8 cellular contexts compared by ENCODE assay signal in genomic region chr1:58773406-58773840, GRCh38. TPM values are rescaled to one million over a fixed set of nuclear protein-coding genes. Genes with fewer than 3 reads are reported as not detected.
DNase-seq lines count a peak whose midpoint lies in the region; ATAC-seq and TF ChIP-seq lines count a peak whose summit lies in the region.

No MANE protein-coding gene starts in this region.

- no peaks in the 10 kb centered on the region for H3K27me3 Mint-ChIP-seq in osteocyte (ENCODE audit: unreplicated experiment)

- POLR2A ChIA-PET in OCI-LY7 (lab: Charles Lee) = interaction anchor here (0.5 to 1.4 kb wide), 6 partner anchors 11 to 206 kb away, joined by 3 to 4 read pairs (median 3); no protein-coding TSS in a partner anchor

- H2AFZ ChIP-seq in OCI-LY7 (ENCODE audit: low read length) = peak overlapping the region; percentile 79; the same call in 1 of the 2 replicates

- H3K4me3 ChIP-seq in OCI-LY7 (ENCODE audit: low read depth, low read length, poor library complexity, severe bottlenecking) (no peak overlapping the region), esophagus squamous epithelium (no peak overlapping the region)

- DNase-seq in NCI-H1694 (lab: John Stamatoyannopoulos, UW) (peak; percentile 18), NCI-H1694 treated with DMSO at 0.1 percent for 48 hours (lab: John Stamatoyannopoulos, UW) (no peak), OCI-LY7 (ENCODE audit: low spot score) (peak; percentile 65), esophagus squamous epithelium (lab: John Stamatoyannopoulos, UW) (no peak), osteocyte (ENCODE audit: extremely low spot score, unreplicated experiment) (peak; percentile 88), NCI-H82 treated with DMSO at 0.1 percent for 48 hours (lab: John Stamatoyannopoulos, UW; ENCODE audit: unreplicated experiment) (no peak), NCI-H1048 (lab: John Stamatoyannopoulos, UW) (no peak)

- no peaks in the 10 kb centered on the region for H3K9me3 ChIP-seq in OCI-LY7 (ENCODE audit: low read length)
- H3K9me3 ChIP-seq in esophagus squamous epithelium = no peaks in the 10 kb centered on the region

- H3K9me2 ChIP-seq in OCI-LY7 (ENCODE audit: insufficient read depth, low read length) = no peaks in the 10 kb centered on the region

- TF ChIP-seq CTCF in OCI-LY7 (conservative IDR thresholded peaks at IDR 0.05; ENCODE audit: low read length) = no peak
- no peak for TF ChIP-seq CTCF in esophagus squamous epithelium (IDR thresholded peaks at IDR 0.05)
- no peak for TF ChIP-seq CTCF in osteocyte (IDR thresholded peaks at IDR 0.05)

- TF ChIP-seq POLR2A in esophagus squamous epithelium (IDR thresholded peaks at IDR 0.05) = peak in 1 of 4 donors; percentile 12

- H4K20me1 ChIP-seq in OCI-LY7 (ENCODE audit: insufficient read depth, low read length) = no peaks in the 10 kb centered on the region

- no peaks in the 10 kb centered on the region for H3K27me3 ChIP-seq in esophagus squamous epithelium

- H3K9me3 Mint-ChIP-seq in osteocyte (ENCODE audit: unreplicated experiment) = no peaks in the 10 kb centered on the region

- H3K4me1 ChIP-seq in OCI-LY7 (ENCODE audit: insufficient read depth, low read length, poor library complexity, severe bottlenecking) (peaks cover 12% of the 10 kb centered on the region), esophagus squamous epithelium (peaks cover 12 to 36% (median 12%) of the 10 kb centered on the region in 3 donors)

- WGBS in esophagus squamous epithelium, 2 donors = 0 to 4% methylated on average over 2 to 3 of the region's 3 CpGs

- H3K27ac Mint-ChIP-seq in osteocyte (ENCODE audit: unreplicated experiment) = peak overlapping the region; percentile 89

- intact Hi-C loops in OCI-LY7 (cut with micrococcal nuclease; ENCODE audit: unreplicated experiment) = no loop called here
- intact Hi-C loops in esophagus squamous epithelium (cut with DNase I) = no loop called here

- H3K4me1 Mint-ChIP-seq in osteocyte (ENCODE audit: unreplicated experiment) = peaks cover 49% of the 10 kb centered on the region

- H3K27ac ChIP-seq in OCI-LY7 (ENCODE audit: low read depth, low read length, poor library complexity, severe bottlenecking) = no peak overlapping the region
- H3K27ac ChIP-seq in esophagus squamous epithelium = peak overlapping the region; percentile 25 to 78 (median 65)

- no peaks in the 10 kb centered on the region for H3K79me2 ChIP-seq in OCI-LY7 (ENCODE audit: insufficient read depth, low read depth, low read length)

- H3K36me3 ChIP-seq in OCI-LY7 (ENCODE audit: insufficient read depth, low read length) = no peaks in the 10 kb centered on the region
- no peaks in the 10 kb centered on the region for H3K36me3 ChIP-seq in esophagus squamous epithelium

- peak overlapping the region; percentile 35; the same call in 1 of the 2 replicates for H3K4me2 ChIP-seq in OCI-LY7 (ENCODE audit: low read length)

- no TSS peak for BruUV-seq in OCI-LY7 (replicated peaks; lab: Mats Ljungman, UMichigan)

- ATAC-seq in HG03097 (IDR thresholded peaks at IDR 0.05; ENCODE audit: low FRiP score, unreplicated experiment) = peak; percentile 68

- H3K4me3 Mint-ChIP-seq in osteocyte (ENCODE audit: unreplicated experiment) = no peak overlapping the region

- H3K36me3 Mint-ChIP-seq in osteocyte (ENCODE audit: unreplicated experiment) = no peaks in the 10 kb centered on the region

- CTCF ChIA-PET in OCI-LY7 (lab: Charles Lee; ENCODE audit: unreplicated experiment) = interaction anchor here (1.1 kb wide), 1 partner anchor 22 kb away, joined by 3 read pairs; no protein-coding TSS in a partner anchor

RNA-seq across cellular contexts. Expression of gene JUN, which starts 10.4 kb away (rescaled TPM):
- 7.7 and 8.1 TPM in 2 replicates for total RNA-seq in OCI-LY7 (2014; rRNA removed; shearing (Covaris generic))
- total RNA-seq in OCI-LY7 (2022) (4.2 and 5.3 TPM in 2 replicates), esophagus squamous epithelium (100 to 1,000 TPM in 1 of 4 donors, 10 to 100 TPM in 3; 48.5 to 128 (median 66.1) TPM), osteocyte (115 and 134 TPM in 2 replicates)

Comparison
In these comparisons a context has a peak if more than half of its experiments do, and no peak if none do; other contexts are left out.
1. DNase-seq: peak in NCI-H1694 (single experiment), OCI-LY7 (single experiment) and osteocyte (single experiment); none in NCI-H1694 treated with DMSO at 0.1 percent for 48 hours (single experiment), esophagus squamous epithelium (single experiment), NCI-H82 treated with DMSO at 0.1 percent for 48 hours (single experiment) and NCI-H1048 (single experiment).
2. RNA of gene JUN, which starts 10.4 kb away (total RNA-seq): 115 to 134 TPM in osteocyte and 48.5 to 128 TPM in esophagus squamous epithelium; 4.2 to 8.1 TPM in OCI-LY7; every median in the first group is over 4 times any median in the second.